In the genomic region with DNA sequence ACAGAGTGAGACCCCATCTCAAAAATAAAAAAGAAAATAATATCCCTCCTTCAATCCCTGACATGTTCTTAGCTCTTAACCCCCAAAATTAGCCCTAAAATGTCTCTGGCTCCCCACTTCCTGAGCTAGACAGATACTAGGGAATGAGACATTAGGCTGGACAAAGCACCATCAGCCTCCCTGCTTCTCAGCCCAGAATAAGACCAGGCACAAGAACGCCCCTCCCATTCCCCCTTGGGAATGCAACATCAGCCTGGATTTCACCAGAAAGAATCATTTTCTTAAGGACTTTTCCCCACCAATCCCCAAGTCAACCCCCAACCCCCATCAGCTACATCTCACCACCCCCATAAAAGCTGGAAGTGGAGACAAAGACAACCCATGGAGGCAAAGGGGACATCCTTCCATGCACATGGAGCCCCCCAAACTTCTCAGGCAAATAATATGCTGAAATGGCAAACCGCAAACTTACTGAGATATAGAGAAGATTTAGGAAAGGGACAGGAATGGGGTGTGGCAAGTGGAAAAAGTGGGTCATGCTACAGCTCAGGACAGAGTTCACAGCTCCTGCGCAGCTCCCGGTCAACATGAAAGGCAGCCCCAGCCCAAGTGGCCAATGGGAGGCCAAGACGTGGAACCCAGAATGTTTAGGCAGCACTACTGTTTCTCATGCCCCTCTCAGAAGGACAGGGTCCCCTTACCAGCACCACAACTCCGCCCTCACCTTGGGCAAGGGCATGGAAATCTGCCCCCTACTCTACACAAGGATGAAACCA, we compare ENCODE assay signal across 1 cellular context.
TF ChIP-seq lines count a peak whose summit lies in the region.

No MANE protein-coding gene starts in this region.

TF ChIP-seq in HCT116, 20 proteins besides CTCF, POLR2A, EP300 and RAD21 (continued from another document):
- TF ChIP-seq JUND (IDR thresholded peaks at IDR 0.05): no peak
TF ChIP-seq in HCT116: peak in this region for 0.
